In the genomic region with DNA sequence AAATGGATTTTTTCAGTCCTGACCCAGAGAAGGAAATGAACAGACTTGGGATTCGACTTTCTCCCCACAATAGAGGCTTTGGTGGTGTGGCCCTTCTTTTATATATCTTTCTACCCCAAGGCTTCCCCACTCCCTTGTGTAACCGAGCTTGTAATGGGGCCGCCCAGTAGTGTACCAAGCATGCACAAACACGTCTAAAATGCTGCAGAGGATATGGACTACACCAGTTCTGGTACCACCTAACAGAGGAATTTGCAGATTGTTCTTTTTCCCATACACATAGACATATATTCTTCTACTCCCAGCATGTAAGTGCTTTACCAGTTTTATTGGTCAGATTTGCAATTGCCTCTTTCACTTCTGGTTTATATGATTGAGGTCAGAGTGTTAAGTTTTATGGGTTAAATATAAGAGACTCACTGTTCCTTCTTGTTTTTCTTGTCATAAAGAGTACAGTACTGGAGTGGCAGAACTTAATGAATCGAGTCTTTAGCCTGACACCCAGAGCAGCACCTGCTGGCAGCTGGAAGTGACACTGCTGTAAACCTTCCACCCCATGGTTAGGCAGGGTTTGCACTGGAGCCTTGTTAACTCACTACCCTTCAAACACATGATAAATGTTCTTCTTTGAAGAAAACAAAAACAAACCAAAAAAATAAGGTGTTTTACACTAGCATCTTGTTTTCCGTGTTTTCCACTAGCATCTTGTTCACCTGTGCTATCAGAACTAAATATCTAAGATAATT, we compare ENCODE assay signal across 1 cellular context.
TF ChIP-seq lines count a peak whose summit lies in the region.

No MANE protein-coding gene starts in this region.

TF ChIP-seq in WTC11, 78 proteins besides CTCF, POLR2A, EP300 and RAD21 (continued from another document):
- TF ChIP-seq, protein P1, sequence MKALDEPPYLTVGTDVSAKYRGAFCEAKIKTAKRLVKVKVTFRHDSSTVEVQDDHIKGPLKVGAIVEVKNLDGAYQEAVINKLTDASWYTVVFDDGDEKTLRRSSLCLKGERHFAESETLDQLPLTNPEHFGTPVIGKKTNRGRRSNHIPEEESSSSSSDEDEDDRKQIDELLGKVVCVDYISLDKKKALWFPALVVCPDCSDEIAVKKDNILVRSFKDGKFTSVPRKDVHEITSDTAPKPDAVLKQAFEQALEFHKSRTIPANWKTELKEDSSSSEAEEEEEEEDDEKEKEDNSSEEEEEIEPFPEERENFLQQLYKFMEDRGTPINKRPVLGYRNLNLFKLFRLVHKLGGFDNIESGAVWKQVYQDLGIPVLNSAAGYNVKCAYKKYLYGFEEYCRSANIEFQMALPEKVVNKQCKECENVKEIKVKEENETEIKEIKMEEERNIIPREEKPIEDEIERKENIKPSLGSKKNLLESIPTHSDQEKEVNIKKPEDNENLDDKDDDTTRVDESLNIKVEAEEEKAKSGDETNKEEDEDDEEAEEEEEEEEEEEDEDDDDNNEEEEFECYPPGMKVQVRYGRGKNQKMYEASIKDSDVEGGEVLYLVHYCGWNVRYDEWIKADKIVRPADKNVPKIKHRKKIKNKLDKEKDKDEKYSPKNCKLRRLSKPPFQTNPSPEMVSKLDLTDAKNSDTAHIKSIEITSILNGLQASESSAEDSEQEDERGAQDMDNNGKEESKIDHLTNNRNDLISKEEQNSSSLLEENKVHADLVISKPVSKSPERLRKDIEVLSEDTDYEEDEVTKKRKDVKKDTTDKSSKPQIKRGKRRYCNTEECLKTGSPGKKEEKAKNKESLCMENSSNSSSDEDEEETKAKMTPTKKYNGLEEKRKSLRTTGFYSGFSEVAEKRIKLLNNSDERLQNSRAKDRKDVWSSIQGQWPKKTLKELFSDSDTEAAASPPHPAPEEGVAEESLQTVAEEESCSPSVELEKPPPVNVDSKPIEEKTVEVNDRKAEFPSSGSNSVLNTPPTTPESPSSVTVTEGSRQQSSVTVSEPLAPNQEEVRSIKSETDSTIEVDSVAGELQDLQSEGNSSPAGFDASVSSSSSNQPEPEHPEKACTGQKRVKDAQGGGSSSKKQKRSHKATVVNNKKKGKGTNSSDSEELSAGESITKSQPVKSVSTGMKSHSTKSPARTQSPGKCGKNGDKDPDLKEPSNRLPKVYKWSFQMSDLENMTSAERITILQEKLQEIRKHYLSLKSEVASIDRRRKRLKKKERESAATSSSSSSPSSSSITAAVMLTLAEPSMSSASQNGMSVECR (CRISPR knock-in tag; IDR thresholded peaks at IDR 0.05; ENCODE audit: borderline replicate concordance): no peak
- TF ChIP-seq, protein P2, sequence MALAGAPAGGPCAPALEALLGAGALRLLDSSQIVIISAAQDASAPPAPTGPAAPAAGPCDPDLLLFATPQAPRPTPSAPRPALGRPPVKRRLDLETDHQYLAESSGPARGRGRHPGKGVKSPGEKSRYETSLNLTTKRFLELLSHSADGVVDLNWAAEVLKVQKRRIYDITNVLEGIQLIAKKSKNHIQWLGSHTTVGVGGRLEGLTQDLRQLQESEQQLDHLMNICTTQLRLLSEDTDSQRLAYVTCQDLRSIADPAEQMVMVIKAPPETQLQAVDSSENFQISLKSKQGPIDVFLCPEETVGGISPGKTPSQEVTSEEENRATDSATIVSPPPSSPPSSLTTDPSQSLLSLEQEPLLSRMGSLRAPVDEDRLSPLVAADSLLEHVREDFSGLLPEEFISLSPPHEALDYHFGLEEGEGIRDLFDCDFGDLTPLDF (CRISPR knock-in tag; IDR thresholded peaks at IDR 0.05): no peak
- no peak for TF ChIP-seq NR3C1 (CRISPR knock-in tag; conservative IDR thresholded peaks at IDR 0.05; ENCODE audit: low read depth)
- no peak for TF ChIP-seq ZNF121 (CRISPR knock-in tag; IDR thresholded peaks at IDR 0.05)
- no peak for TF ChIP-seq ZNF671 (CRISPR knock-in tag; IDR thresholded peaks at IDR 0.05)
- TF ChIP-seq, protein P3, sequence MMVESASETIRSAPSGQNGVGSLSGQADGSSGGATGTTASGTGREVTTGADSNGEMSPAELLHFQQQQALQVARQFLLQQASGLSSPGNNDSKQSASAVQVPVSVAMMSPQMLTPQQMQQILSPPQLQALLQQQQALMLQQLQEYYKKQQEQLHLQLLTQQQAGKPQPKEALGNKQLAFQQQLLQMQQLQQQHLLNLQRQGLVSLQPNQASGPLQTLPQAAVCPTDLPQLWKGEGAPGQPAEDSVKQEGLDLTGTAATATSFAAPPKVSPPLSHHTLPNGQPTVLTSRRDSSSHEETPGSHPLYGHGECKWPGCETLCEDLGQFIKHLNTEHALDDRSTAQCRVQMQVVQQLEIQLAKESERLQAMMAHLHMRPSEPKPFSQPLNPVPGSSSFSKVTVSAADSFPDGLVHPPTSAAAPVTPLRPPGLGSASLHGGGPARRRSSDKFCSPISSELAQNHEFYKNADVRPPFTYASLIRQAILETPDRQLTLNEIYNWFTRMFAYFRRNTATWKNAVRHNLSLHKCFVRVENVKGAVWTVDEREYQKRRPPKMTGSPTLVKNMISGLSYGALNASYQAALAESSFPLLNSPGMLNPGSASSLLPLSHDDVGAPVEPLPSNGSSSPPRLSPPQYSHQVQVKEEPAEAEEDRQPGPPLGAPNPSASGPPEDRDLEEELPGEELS (CRISPR knock-in tag; IDR thresholded peaks at IDR 0.05): no peak
- no peak for TF ChIP-seq ETV6 (CRISPR knock-in tag; IDR thresholded peaks at IDR 0.05)
- no peak for TF ChIP-seq ZNF219 (CRISPR knock-in tag; IDR thresholded peaks at IDR 0.05; ENCODE audit: borderline replicate concordance)
- no peak for TF ChIP-seq CBFB (CRISPR knock-in tag; IDR thresholded peaks at IDR 0.05; ENCODE audit: low read depth)
- TF ChIP-seq, protein P4, sequence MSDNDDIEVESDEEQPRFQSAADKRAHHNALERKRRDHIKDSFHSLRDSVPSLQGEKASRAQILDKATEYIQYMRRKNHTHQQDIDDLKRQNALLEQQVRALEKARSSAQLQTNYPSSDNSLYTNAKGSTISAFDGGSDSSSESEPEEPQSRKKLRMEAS (CRISPR knock-in tag; IDR thresholded peaks at IDR 0.05): no peak
TF ChIP-seq in WTC11: peak in this region for 0.
